29 cellular contexts compared by ENCODE assay signal in the genomic region with DNA sequence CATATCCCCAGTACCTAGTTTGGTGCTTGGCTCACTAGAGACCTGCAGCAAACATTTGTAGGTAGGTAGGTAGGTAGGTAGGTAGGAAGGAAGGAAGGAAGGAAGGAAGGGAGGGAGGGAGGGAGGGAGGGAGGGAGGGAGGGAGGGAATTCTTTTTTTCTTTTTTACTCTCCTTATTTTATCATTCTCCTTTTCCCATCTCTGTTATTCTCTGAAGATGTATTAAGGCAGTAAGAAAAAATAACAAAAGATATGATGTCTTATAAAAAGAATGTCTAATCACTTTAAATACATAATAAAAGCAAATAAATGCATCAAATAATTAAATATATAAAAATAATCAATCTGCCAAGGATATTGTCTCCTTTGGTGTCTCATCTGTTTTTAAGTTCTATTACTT. TPM values are rescaled to one million over a fixed set of nuclear protein-coding genes. Genes with fewer than 3 reads are reported as not detected.
"Had no signal": no experiment of that assay in that cellular context is flagged by ENCODE, and none has a peak within 500 bp of the region (broad histone marks: within the 10 kb centered on the region; RNA-seq: fewer than 3 reads in every experiment).

No MANE protein-coding gene starts in this region.

- ATAC-seq: stimulated activated effector memory CD8-positive, alpha-beta T cell treated with anti-CD3 and anti-CD28 coated beads, Interleukin-12 subunit alpha, Interleukin-12 subunit beta, amount 100 ng/mL, for 72 hours; stimulated activated memory B cell treated with anti-CD40 and anti-IgM and Interleukin-4, amounts not matched to agents 10 μg/mL and 1 μg/mL and 100 μg/mL, for 72 hours; stimulated activated naive B cell treated with anti-CD40 and anti-IgM and Interleukin-4, amounts not matched to agents 10 μg/mL and 1 μg/mL and 100 μg/mL, for 72 hours; stimulated activated naive CD8-positive, alpha-beta T cell treated with anti-CD3 and anti-CD28 coated beads, Interleukin-15, amount 100 ng/mL, for 72 hours; stimulated activated naive CD8-positive, alpha-beta T cell treated with anti-CD3 and anti-CD28 coated beads, Interleukin-15, Interleukin-2, amounts not matched to agents 100 U/mL and 50 U/mL, for 24 hours; upper lobe of right lung had no signal

- H3K27me3 ChIP-seq: stomach, suprapubic skin, testis, thyroid gland, tibial artery, tibial nerve, transverse colon, upper lobe of left lung, upper lobe of right lung, vagina had no signal

- H3K36me3 ChIP-seq: stomach, suprapubic skin, thoracic aorta, tibial artery, tibial nerve, transverse colon, upper lobe of left lung, upper lobe of right lung, uterus, vagina had no signal

- H3K27ac ChIP-seq: stomach, suprapubic skin, testis, thoracic aorta, thyroid gland, tibial artery, tibial nerve, transverse colon, upper lobe of left lung, upper lobe of right lung, uterus, vagina had no signal

- H3K4me3 ChIP-seq: stomach, suprapubic skin, testis, thoracic aorta, thyroid gland, tibial artery, tibial nerve, transverse colon, upper lobe of left lung, upper lobe of right lung, uterus, vagina had no signal

- DNase-seq: stimulated activated CD4-positive, alpha-beta T cell treated with anti-CD3 and anti-CD28 coated beads, Interleukin-2, amount 100 ng/mL, for 48 hours; stimulated activated CD4-positive, alpha-beta T cell treated with anti-CD3 and anti-CD28 coated beads, Interleukin-4, amount 100 ng/mL, for 1 hour; stimulated activated CD4-positive, alpha-beta T cell treated with anti-CD3 and anti-CD28 coated beads, Interleukin-4, amount 100 ng/mL, for 24 hours; stimulated activated CD4-positive, alpha-beta T cell treated with anti-CD3 and anti-CD28 coated beads, Interleukin-4, amount 100 ng/mL, for 4 hours; stimulated activated CD8-positive, alpha-beta memory T cell treated with anti-CD3 and anti-CD28 coated beads, Interleukin-4, amount 100 ng/mL, for 48 hours; stimulated activated naive B cell treated with anti-CD40 and anti-IgM and Interleukin-4, amounts not matched to agents 10 μg/mL and 1 μg/mL and 100 μg/mL, for 72 hours; stimulated activated naive CD4-positive, alpha-beta T cell; stimulated activated naive CD4-positive, alpha-beta T cell treated with Interleukin-2 at 50 U/mL for 16 hours; stimulated activated naive CD8-positive, alpha-beta T cell treated with anti-CD3 and anti-CD28 coated beads, Interleukin-15, amount 100 ng/mL, for 72 hours; stimulated activated naive CD8-positive, alpha-beta T cell treated with anti-CD3 and anti-CD28 coated beads, Interleukin-15, Interleukin-2, amounts not matched to agents 100 U/mL and 50 U/mL, for 24 hours; stomach; substantia nigra; testis; thyroid gland; tibial artery; transverse colon; trophoblast cell; upper lobe of left lung; upper lobe of right lung; uterus had no signal

- H3K9me3 ChIP-seq: stomach, suprapubic skin, testis, thoracic aorta, thyroid gland, tibial artery, tibial nerve, transverse colon, upper lobe of left lung, upper lobe of right lung, uterus, vagina had no signal

- H3K4me1 ChIP-seq: stomach, suprapubic skin, transverse colon, upper lobe of left lung, upper lobe of right lung, uterus, vagina had no signal

- FAIRE-seq: urothelium cell line had no signal

RNA-seq across cellular contexts. Expression of a gene that starts 28.4 kb away (rescaled TPM):
- total RNA-seq: stomach, subcutaneous adipose tissue, temporal lobe, testis, thoracic aorta, thyroid gland, tibial nerve, transverse colon, upper lobe of right lung had no signal
